Comparison of ENCODE assay signal across 8 cellular contexts in the genomic region with DNA sequence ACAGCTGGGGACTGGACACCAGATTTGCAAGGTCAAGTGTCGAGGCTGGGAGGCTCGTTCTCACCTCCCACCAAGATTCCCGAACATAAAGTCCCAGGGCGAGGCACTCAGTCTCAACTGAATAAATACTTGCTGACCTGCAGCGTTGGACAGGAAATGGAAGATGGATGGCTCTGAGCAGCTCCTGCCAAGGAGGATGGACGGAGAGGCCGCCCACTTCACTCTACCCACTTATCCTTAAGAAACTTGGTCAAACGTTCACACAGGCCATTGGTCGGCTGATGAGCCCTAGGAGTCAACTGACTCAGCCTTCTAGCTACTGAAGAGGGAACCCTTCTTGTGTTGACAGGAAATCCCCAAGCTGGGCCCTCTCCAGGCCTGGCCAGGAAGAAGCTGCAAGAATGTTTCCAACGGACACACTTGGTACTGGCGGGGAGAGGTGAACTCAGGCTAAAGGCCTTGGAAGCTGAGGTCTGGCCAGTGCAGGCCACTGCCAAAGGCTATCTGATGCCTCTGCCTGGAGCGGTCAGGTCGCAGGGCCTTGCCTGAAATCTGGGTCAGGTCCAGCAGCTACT. TPM values are rescaled to one million over a fixed set of nuclear protein-coding genes. Genes with fewer than 3 reads are reported as not detected.
DNase-seq lines count a peak whose midpoint lies in the region; ATAC-seq and TF ChIP-seq lines count a peak whose summit lies in the region.

No MANE protein-coding gene starts in this region.

- TF ChIP-seq CTCF in AG04449 (IDR thresholded peaks at IDR 0.05; ENCODE audit: insufficient read depth, low read length, missing control alignments) (no peak), fibroblast of lung (conservative IDR thresholded peaks at IDR 0.05 in 1 of 2, IDR thresholded peaks at IDR 0.05 in 1 of 2; ENCODE audit: low read depth in 1 of 2, low read length in 2 of 2) (peak in 1 of 2 donors; percentile 26)

- peak; percentile 40 for DNase-seq in AG04449 (ENCODE audit: low read depth, low spot score)
- peak; percentile 98 to 100 for DNase-seq in fibroblast of lung (ENCODE audit: low read depth in 2 of 2)
- no peak for DNase-seq in neuronal stem cell (ENCODE audit: low spot score)
- DNase-seq in NCI-H524 treated with DMSO at 0.1 percent for 48 hours (lab: John Stamatoyannopoulos, UW) = no peak
- no peak for DNase-seq in NCI-H748 (lab: John Stamatoyannopoulos, UW; ENCODE audit: unreplicated experiment)
- DNase-seq in SJCRH30 = no peak

- H3K4me2 ChIP-seq in fibroblast of lung (ENCODE audit: extremely low read depth, insufficient read depth, low read length) = peak overlapping the region; percentile 51
- H3K4me2 ChIP-seq in neuronal stem cell (ENCODE audit: insufficient read depth, low read length, poor library complexity, severe bottlenecking) = no peak overlapping the region

- no peak for ATAC-seq in HG02642 (IDR thresholded peaks at IDR 0.05; ENCODE audit: poor library complexity, unreplicated experiment)

- no peak overlapping the region for H3K18ac ChIP-seq in neuronal stem cell (ENCODE audit: low read length)

- POLR2A ChIA-PET in AG04449 (lab: Yijun Ruan, JAX) = interaction anchor here (0.7 to 2.5 kb wide), 5 partner anchors 10 to 65 kb away, joined by 3 to 15 read pairs (median 3); partner anchors contain the start of gene MTSS2

- no peaks in the 10 kb centered on the region for H4K20me1 ChIP-seq in fibroblast of lung (ENCODE audit: control insufficient read depth, extremely low read depth, insufficient read depth, low read length)

- H3K23ac ChIP-seq in neuronal stem cell (ENCODE audit: low read depth, low read length, poor library complexity) = no peak overlapping the region

- H3K36me3 ChIP-seq in fibroblast of lung (ENCODE audit: control insufficient read depth, insufficient read depth, low read length) = no peaks in the 10 kb centered on the region
- peaks cover 2 to 7% of the 10 kb centered on the region in 2 donors for H3K36me3 ChIP-seq in neuronal stem cell (replicated peaks in 1 of 2; ENCODE audit: control insufficient read depth in 2 of 2, insufficient read depth in 2 of 2, low read length in 2 of 2)
- no peaks in the 10 kb centered on the region for H3K36me3 ChIP-seq in SJCRH30

- no peak overlapping the region for H2BK12ac ChIP-seq in neuronal stem cell (ENCODE audit: low read length)

- H3K4me3 ChIP-seq in AG04449 (ENCODE audit: low read depth, low read length) = no peak overlapping the region
- H3K4me3 ChIP-seq in fibroblast of lung (replicated peaks in 1 of 4; ENCODE audit: control extremely low read depth in 1 of 4, insufficient read depth in 1 of 4, low read depth in 3 of 4, low read length in 4 of 4) = no peak overlapping the region
- no peak overlapping the region for H3K4me3 ChIP-seq in neuronal stem cell (ENCODE audit: low read length in 2 of 2)
- no peak overlapping the region for H3K4me3 ChIP-seq in SJCRH30

- H3K4me1 ChIP-seq in fibroblast of lung (ENCODE audit: control insufficient read depth, extremely low read depth, insufficient read depth, low read length) (peaks cover 63% of the 10 kb centered on the region), neuronal stem cell (ENCODE audit: control insufficient read depth in 2 of 2, insufficient read depth in 1 of 2, low read depth in 1 of 2, low read length in 2 of 2) (peaks cover 12 to 39% of the 10 kb centered on the region in 2 donors), SJCRH30 (peaks cover 34% of the 10 kb centered on the region)

- peak overlapping the region; percentile 80 for H3K27ac ChIP-seq in fibroblast of lung (ENCODE audit: insufficient read depth, low read length)
- no peak overlapping the region for H3K27ac ChIP-seq in neuronal stem cell (replicated peaks; ENCODE audit: low read length)
- H3K27ac ChIP-seq in SJCRH30 = no peak overlapping the region

- no peak overlapping the region for H4K91ac ChIP-seq in neuronal stem cell (ENCODE audit: low read depth, low read length, poor library complexity)

- H2BK15ac ChIP-seq in neuronal stem cell (ENCODE audit: low read length) = no peak overlapping the region

- no CpG with 5 or more reads among the region's 13 CpGs for WGBS in neuronal stem cell (ENCODE audit: extremely low coverage in 2 of 2, insufficient read length in 2 of 2, insufficient replicate concordance in 1 of 2), 2 donors

- no peaks in the 10 kb centered on the region for H3K79me1 ChIP-seq in neuronal stem cell (ENCODE audit: low read depth, low read length)

- H2BK120ac ChIP-seq in neuronal stem cell (ENCODE audit: low read depth, low read length) = no peak overlapping the region

- H3K9ac ChIP-seq in fibroblast of lung (ENCODE audit: insufficient read depth, low read length) (peak overlapping the region; percentile 37), neuronal stem cell (ENCODE audit: low read depth, low read length, poor library complexity) (no peak overlapping the region)

- H3K9me3 ChIP-seq in fibroblast of lung (ENCODE audit: control insufficient read depth, insufficient read depth, low read depth, low read length) (no peaks in the 10 kb centered on the region), neuronal stem cell (replicated peaks in 1 of 2; ENCODE audit: control insufficient read depth in 2 of 2, insufficient read depth in 1 of 2, low read depth in 1 of 2, low read length in 2 of 2) (no peaks in the 10 kb centered on the region), SJCRH30 (replicated peaks) (no peaks in the 10 kb centered on the region)

- H3K27me3 ChIP-seq in fibroblast of lung (ENCODE audit: control insufficient read depth, insufficient read depth, low read length) = no peaks in the 10 kb centered on the region
- no peaks in the 10 kb centered on the region for H3K27me3 ChIP-seq in neuronal stem cell (ENCODE audit: control insufficient read depth in 3 of 3, insufficient read depth in 3 of 3, low read depth in 1 of 3, low read length in 3 of 3)
- H3K27me3 ChIP-seq in SJCRH30 = no peaks in the 10 kb centered on the region

- no peaks in the 10 kb centered on the region for H3K79me2 ChIP-seq in fibroblast of lung (ENCODE audit: control insufficient read depth, insufficient read depth, low read length)

- no peak overlapping the region for H3K14ac ChIP-seq in neuronal stem cell (ENCODE audit: low read length)

- no peak overlapping the region for H2AFZ ChIP-seq in fibroblast of lung (ENCODE audit: low read length)
- no peak overlapping the region for H2AFZ ChIP-seq in neuronal stem cell (ENCODE audit: low read length)

- no peak overlapping the region for H3K4ac ChIP-seq in neuronal stem cell (ENCODE audit: low read length)

- H2AK5ac ChIP-seq in neuronal stem cell (ENCODE audit: low read depth, low read length) = peak overlapping the region; percentile 20

- H4K8ac ChIP-seq in neuronal stem cell (ENCODE audit: low read depth, low read length) = no peak overlapping the region

- CTCF ChIA-PET in AG04449 (lab: Yijun Ruan, JAX) = interaction anchor here (0.8 to 6.4 kb wide), 8 partner anchors 8 to 96 kb away, joined by 3 to 45 read pairs (median 6); no protein-coding TSS in a partner anchor

- H2BK5ac ChIP-seq in neuronal stem cell (ENCODE audit: low read length) = no peak overlapping the region

TF ChIP-seq in PFSK-1, 5 proteins besides CTCF, POLR2A, EP300 and RAD21:
- TF ChIP-seq TAF1 (IDR thresholded peaks at IDR 0.05; ENCODE audit: borderline replicate concordance, insufficient read depth, low read length) (no peak), POLR2AphosphoS5 (IDR thresholded peaks at IDR 0.05; ENCODE audit: low read depth, low read length) (peak; percentile 27; the same call in 1 of the 2 replicates)
TF ChIP-seq in PFSK-1: peak in this region for 1.

RNA-seq across cellular contexts. Expression of gene VAC14, which starts 50.0 kb away (rescaled TPM):
- polyA plus RNA-seq in PFSK-1 (2012; ENCODE audit: insufficient read length, low read depth) = 28.3 TPM
- total RNA-seq in fibroblast of lung = 18.5 and 29.2 TPM in 2 replicates
- 25.0 and 35.3 TPM in 2 replicates for polyA plus RNA-seq in fibroblast of lung
- polyA plus RNA-seq in fibroblast of lung (2012) = 29.7 and 42.1 TPM in 2 replicates
- polyA minus RNA-seq in fibroblast of lung (ENCODE audit: low replicate concordance) = 104 and 105 TPM in 2 replicates
- polyA plus RNA-seq in neuronal stem cell (2013, experiment 1 of 2) = 24.7 TPM
- polyA plus RNA-seq in neuronal stem cell (2013, experiment 2 of 2) = 23.1 TPM
- total RNA-seq in SJCRH30 (2014; rRNA removed; shearing (Covaris generic)) = 21.3 and 24.4 TPM in 2 replicates

Comparison
In these comparisons a context has a peak if more than half of its experiments do, and no peak if none do; other contexts are left out.
1. DNase-seq: peak in AG04449 (single experiment) and fibroblast of lung (2 of 2); none in neuronal stem cell (single experiment), NCI-H524 treated with DMSO at 0.1 percent for 48 hours (single experiment), NCI-H748 (single experiment) and SJCRH30 (0 of 2).